ENCODE assay signal across 26 cellular contexts in the genomic region with DNA sequence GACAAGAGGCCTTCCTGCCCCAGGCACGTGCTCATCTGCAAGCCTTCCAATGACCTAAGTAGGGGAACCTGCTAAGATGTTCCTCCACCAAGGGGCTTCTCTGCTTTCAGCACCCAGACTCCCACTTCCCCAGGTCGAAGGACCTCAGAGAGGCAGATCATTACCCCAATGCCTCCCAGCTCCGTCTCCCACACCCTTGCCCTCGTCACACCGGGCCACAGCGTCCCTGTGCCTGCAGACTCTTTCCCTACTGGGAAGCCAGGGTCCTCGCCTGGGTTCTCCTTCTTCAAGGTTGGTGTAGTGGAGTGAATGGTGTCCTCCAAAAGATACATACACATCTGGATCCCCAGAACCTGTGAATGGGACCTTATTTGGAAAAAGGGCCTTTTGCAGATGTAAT.
"Had no signal": no experiment of that assay in that cellular context is flagged by ENCODE, and none has a peak within 500 bp of the region (broad histone marks: within the 10 kb centered on the region; RNA-seq: fewer than 3 reads in every experiment).

No MANE protein-coding gene starts in this region.

- H3K27ac Mint-ChIP-seq: mesothelial cell of epicardium; natural killer cell; nephron progenitor cell; stimulated activated naive B cell treated with anti-CD40 and anti-IgM and Interleukin-4, amounts not matched to agents 10 μg/mL and 1 μg/mL and 100 μg/mL, for 72 hours had no signal

- H3K27ac ChIP-seq: left ventricle myocardium inferior, neutrophil, parathyroid adenoma, right atrium auricular region, right lobe of liver, stomach, suprapubic skin, thoracic aorta, tibial artery, upper lobe of right lung had no signal

- H3K9me3 Mint-ChIP-seq: mesothelial cell of epicardium; naive B cell; natural killer cell; nephron progenitor cell; stimulated activated naive B cell treated with anti-CD40 and anti-IgM and Interleukin-4, amounts not matched to agents 10 μg/mL and 1 μg/mL and 100 μg/mL, for 72 hours had no signal

- H3K9me3 ChIP-seq: left ventricle myocardium inferior, neutrophil, right atrium auricular region, right lobe of liver, stomach, suprapubic skin, thoracic aorta, tibial artery, upper lobe of right lung had no signal

- H3K4me1 Mint-ChIP-seq: naive B cell; natural killer cell; stimulated activated naive B cell treated with anti-CD40 and anti-IgM and Interleukin-4, amounts not matched to agents 10 μg/mL and 1 μg/mL and 100 μg/mL, for 72 hours had no signal

- DNase-seq: hippocampal formation; left ventricle myocardium inferior; mesendoderm; naive B cell; natural killer cell; nephron progenitor cell; occipital lobe; right lobe of liver; stimulated activated CD4-positive, alpha-beta T cell treated with anti-CD3 and anti-CD28 coated beads, Interleukin-12 subunit alpha, Interleukin-12 subunit beta, amount 100 ng/mL, for 4 hours; stimulated activated CD4-positive, alpha-beta T cell treated with anti-CD3 and anti-CD28 coated beads, Interleukin-15, amount 100 ng/mL, for 24 hours; stimulated activated CD4-positive, alpha-beta T cell treated with anti-CD3 and anti-CD28 coated beads, Interleukin-2, amount 100 ng/mL, for 24 hours; stimulated activated CD4-positive, alpha-beta T cell treated with anti-CD3 and anti-CD28 coated beads, Interleukin-4, amount 100 ng/mL, for 1 hour; stimulated activated naive B cell treated with anti-CD40 and anti-IgM and Interleukin-4, amounts not matched to agents 10 μg/mL and 1 μg/mL and 100 μg/mL, for 72 hours; stimulated activated naive CD8-positive, alpha-beta T cell treated with anti-CD3 and anti-CD28 coated beads, Interleukin-15, Interleukin-2, amounts not matched to agents 100 U/mL and 50 U/mL, for 24 hours; stomach; tibial artery; trophoblast cell; upper lobe of right lung had no signal

- ATAC-seq: natural killer cell; stimulated activated naive B cell treated with anti-CD40 and anti-IgM and Interleukin-4, amounts not matched to agents 10 μg/mL and 1 μg/mL and 100 μg/mL, for 72 hours; stimulated activated naive CD8-positive, alpha-beta T cell treated with anti-CD3 and anti-CD28 coated beads, Interleukin-15, Interleukin-2, amounts not matched to agents 100 U/mL and 50 U/mL, for 24 hours; upper lobe of right lung had no signal

- H3K36me3 Mint-ChIP-seq: mesothelial cell of epicardium; naive B cell; natural killer cell; stimulated activated naive B cell treated with anti-CD40 and anti-IgM and Interleukin-4, amounts not matched to agents 10 μg/mL and 1 μg/mL and 100 μg/mL, for 72 hours had no signal

- H3K4me1 ChIP-seq: parathyroid adenoma, right atrium auricular region, right lobe of liver, suprapubic skin, tibial artery, upper lobe of right lung had no signal

- H3K36me3 ChIP-seq: left ventricle myocardium inferior, neutrophil, right atrium auricular region, right lobe of liver, stomach, suprapubic skin, thoracic aorta, tibial artery, upper lobe of right lung had no signal

- H3K4me3 ChIP-seq: left ventricle myocardium inferior, lung, right atrium auricular region, right lobe of liver, smooth muscle cell, stomach, suprapubic skin, thoracic aorta, tibial artery, upper lobe of right lung had no signal

- H3K4me3 Mint-ChIP-seq: mesothelial cell of epicardium; naive B cell; natural killer cell; nephron progenitor cell; stimulated activated naive B cell treated with anti-CD40 and anti-IgM and Interleukin-4, amounts not matched to agents 10 μg/mL and 1 μg/mL and 100 μg/mL, for 72 hours had no signal

- H3K27me3 ChIP-seq: right atrium auricular region, right lobe of liver, suprapubic skin, upper lobe of right lung had no signal
